ENCODE assay signal across 1 cellular context in genomic region chr15:64813075-64813474, GRCh38.
A peak's percentile ranks its signal among the peaks of the same experiment; 100 is the strongest.
TF ChIP-seq lines count a peak whose summit lies in the region.

No MANE protein-coding gene starts in this region.

TF ChIP-seq in GM12878, 131 proteins besides CTCF, POLR2A, EP300 and RAD21:
- TF ChIP-seq BHLHE40 (IDR thresholded peaks at IDR 0.05; ENCODE audit: borderline replicate concordance in 1 of 2, low read depth in 2 of 2, low read length in 1 of 2) (peak in 1 of 2 experiments; percentile 38; a peak in 1 of 4 replicates), PAX5 (IDR thresholded peaks at IDR 0.05; ENCODE audit: borderline replicate concordance, low read depth, low read length) (no peak), NFIC (IDR thresholded peaks at IDR 0.05; ENCODE audit: low read depth, low read length) (no peak), BCL3 (IDR thresholded peaks at IDR 0.05; ENCODE audit: borderline replicate concordance, insufficient read depth, low read depth, low read length, poor library complexity, severe bottlenecking) (no peak), DPF2 (IDR thresholded peaks at IDR 0.05) (no peak), MYB (IDR thresholded peaks at IDR 0.05; ENCODE audit: borderline replicate concordance, low read depth, low read length) (no peak), TCF12 (IDR thresholded peaks at IDR 0.05; ENCODE audit: low read depth, low read length) (no peak), ZNF384 (IDR thresholded peaks at IDR 0.05; ENCODE audit: borderline replicate concordance, low read depth, low read length) (no peak), ETV6 (conservative IDR thresholded peaks at IDR 0.05 in 1 of 2, IDR thresholded peaks at IDR 0.05 in 1 of 2; ENCODE audit: borderline replicate concordance in 1 of 2, low read depth in 1 of 2) (no peak), CBX3 (IDR thresholded peaks at IDR 0.05; ENCODE audit: borderline replicate concordance, low read depth) (no peak), YY1 (IDR thresholded peaks at IDR 0.05; ENCODE audit: low read depth, low read length) (no peak), IKZF1 (conservative IDR thresholded peaks at IDR 0.05) (0 out of 2 replicates have a peak, but pooled peaks have one; percentile 13), ELK1 (IDR thresholded peaks at IDR 0.05; ENCODE audit: low read depth, low read length) (no peak), SUPT20H (IDR thresholded peaks at IDR 0.05; ENCODE audit: borderline replicate concordance, control insufficient read depth, low read depth, low read length) (no peak), SREBF1 (IDR thresholded peaks at IDR 0.05; ENCODE audit: low read length) (no peak), MLLT1 (IDR thresholded peaks at IDR 0.05) (no peak), CUX1 (IDR thresholded peaks at IDR 0.05; ENCODE audit: insufficient replicate concordance, low read depth, low read length) (no peak), SUZ12 (IDR thresholded peaks at IDR 0.05; ENCODE audit: unreplicated experiment) (no peak), ZNF24 (IDR thresholded peaks at IDR 0.05) (0 out of 2 replicates have a peak, but pooled peaks have one; percentile 14), NR2C1 (IDR thresholded peaks at IDR 0.05) (no peak), POLR2AphosphoS2 (IDR thresholded peaks at IDR 0.05; ENCODE audit: low read depth, low read length) (no peak), ATF7 (IDR thresholded peaks at IDR 0.05; ENCODE audit: low read depth) (no peak), LARP7 (IDR thresholded peaks at IDR 0.05) (0 out of 2 replicates have a peak, but pooled peaks have one; percentile 27), ZBTB11 (CRISPR knock-in tag; IDR thresholded peaks at IDR 0.05) (no peak), RUNX3 (IDR thresholded peaks at IDR 0.05; ENCODE audit: low read length) (0 out of 2 replicates have a peak, but pooled peaks have one; percentile 25), MEF2A (IDR thresholded peaks at IDR 0.05; ENCODE audit: insufficient read depth, low read depth, low read length) (no peak), SMAD1 (IDR thresholded peaks at IDR 0.05; ENCODE audit: low read depth, partially characterized antibody) (peak; percentile 73), RB1 (IDR thresholded peaks at IDR 0.05; ENCODE audit: borderline replicate concordance) (no peak), ZNF687 (IDR thresholded peaks at IDR 0.05) (0 out of 2 replicates have a peak, but pooled peaks have one; percentile 35), STAT1 (conservative IDR thresholded peaks at IDR 0.05) (no peak), POLR2AphosphoS5 (IDR thresholded peaks at IDR 0.05; ENCODE audit: low read length) (no peak), NR2F1 (conservative IDR thresholded peaks at IDR 0.05) (peak; percentile 48; the same call in 1 of the 2 replicates)
